Comparison of ENCODE assay signal across 18 cellular contexts in the genomic region with DNA sequence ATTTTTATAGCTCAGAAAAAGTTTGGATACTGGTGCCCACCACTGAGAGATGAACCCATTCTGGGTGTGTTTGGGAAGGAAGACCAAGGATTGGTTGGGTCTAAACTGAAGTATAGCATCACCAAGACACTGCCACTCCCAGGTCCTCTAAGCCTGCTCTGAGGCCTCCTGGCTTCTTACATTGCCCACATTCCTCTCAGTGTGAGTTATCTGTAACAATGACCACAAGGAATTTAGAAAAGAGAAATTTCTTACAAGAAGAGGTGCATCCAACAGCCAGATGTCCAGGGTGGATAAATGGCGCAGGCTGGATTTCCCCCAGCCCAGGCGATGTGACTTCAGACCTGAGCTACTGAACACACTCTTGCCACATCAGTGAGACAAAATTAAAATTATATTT. TPM values are rescaled to one million over a fixed set of nuclear protein-coding genes. Genes with fewer than 3 reads are reported as not detected.
DNase-seq lines count a peak whose midpoint lies in the region; ATAC-seq and TF ChIP-seq lines count a peak whose summit lies in the region.
"Had no signal": no experiment of that assay in that cellular context is flagged by ENCODE, and none has a peak within 500 bp of the region (broad histone marks: within the 10 kb centered on the region; RNA-seq: fewer than 3 reads in every experiment).

No MANE protein-coding gene starts in this region.

- H3K4me1 ChIP-seq in adipocyte (ENCODE audit: control insufficient read depth, insufficient read depth, low read length): peaks cover 4% of the 10 kb centered on the region
- H3K4me1 ChIP-seq in foreskin keratinocyte: peaks cover 4% of the 10 kb centered on the region

- no peak overlapping the region for H3K4me3 ChIP-seq in adipocyte (ENCODE audit: low read length)
- H3K4me3 ChIP-seq: heart right ventricle, ovary, upper lobe of left lung had no signal

- H3K27me3 ChIP-seq in adipocyte (replicated peaks; ENCODE audit: control insufficient read depth, insufficient read depth, low read length): no peaks in the 10 kb centered on the region
- H3K27me3 ChIP-seq in foreskin keratinocyte: peaks cover 8% of the 10 kb centered on the region
- H3K27me3 ChIP-seq: ovary, upper lobe of left lung had no signal

- ATAC-seq in foreskin keratinocyte (peak; percentile 30), HG03135 (IDR thresholded peaks at IDR 0.05; ENCODE audit: unreplicated experiment) (no peak), HG03342 (IDR thresholded peaks at IDR 0.05; ENCODE audit: unreplicated experiment) (no peak), omental fat pad (ENCODE audit: low FRiP score) (no peak)
- ATAC-seq: activated naive CD8-positive, alpha-beta T cell treated with anti-CD3 and anti-CD28 coated beads, Interleukin-2, amount 50 U/mL, for 24 hours; heart right ventricle had no signal

- TF ChIP-seq CTCF in foreskin keratinocyte (conservative IDR thresholded peaks at IDR 0.05) (no peak), omental fat pad (IDR thresholded peaks at IDR 0.05) (no peak)

- H3K9ac ChIP-seq in adipocyte (ENCODE audit: low read length): no peak overlapping the region

- H3K36me3 ChIP-seq in adipocyte (ENCODE audit: control insufficient read depth, insufficient read depth, low read length, severe bottlenecking): no peaks in the 10 kb centered on the region
- H3K36me3 ChIP-seq: heart right ventricle, ovary, upper lobe of left lung had no signal

- no peaks in the 10 kb centered on the region for H3K9me3 ChIP-seq in adipocyte (ENCODE audit: control insufficient read depth, low read length)
- H3K9me3 ChIP-seq: heart right ventricle, ovary, upper lobe of left lung had no signal

- no peak overlapping the region for H3K27ac ChIP-seq in foreskin keratinocyte
- H3K27ac ChIP-seq: heart right ventricle, ovary, upper lobe of left lung had no signal

- peak; percentile 95 for DNase-seq in A172 (ENCODE audit: low spot score)
- DNase-seq in HK-2 (ENCODE audit: unreplicated experiment): peak; percentile 72
- DNase-seq in adipocyte (ENCODE audit: low read depth): peak; percentile 78
- peak; percentile 53 to 75 for DNase-seq in foreskin keratinocyte
- DNase-seq in NCI-H1092 treated with DMSO at 0.1 percent for 48 hours (lab: John Stamatoyannopoulos, UW): no peak
- DNase-seq in omental fat pad (ENCODE audit: low spot score): no peak
- DNase-seq: activated CD4-positive, CD25-positive, alpha-beta regulatory T cell; activated naive CD8-positive, alpha-beta T cell treated with anti-CD3 and anti-CD28 coated beads, Interleukin-2, amount 50 U/mL, for 24 hours; DND-41; heart right ventricle; KBM-7; NCI-H187 treated with DMSO at 0.1 percent for 48 hours; ovary; stimulated activated CD8-positive, alpha-beta memory T cell treated with anti-CD3 and anti-CD28 coated beads, Interleukin-4, amount 100 ng/mL, for 48 hours; upper lobe of left lung had no signal

RNA-seq across cellular contexts. Expression of gene GPR45, which starts 1.6 kb away (rescaled TPM):
- not detected in 2 replicates for total RNA-seq in A172 (2014; rRNA removed; shearing (Covaris generic))
- total RNA-seq in foreskin keratinocyte (not detected in 2 replicates), omental fat pad (not detected)
- not detected in 2 replicates for polyA plus RNA-seq in foreskin keratinocyte
- total RNA-seq: heart right ventricle, liver, ovary, upper lobe of left lung had no signal
- polyA plus RNA-seq: heart right ventricle, liver, ovary had no signal

Comparison
In these comparisons a context has a peak if more than half of its experiments do, and no peak if none do; other contexts are left out.
1. DNase-seq: peak in A172 (single experiment), HK-2 (single experiment), adipocyte (single experiment) and foreskin keratinocyte (2 of 2); none in NCI-H1092 treated with DMSO at 0.1 percent for 48 hours (single experiment) and omental fat pad (single experiment).